8 cellular contexts compared by ENCODE assay signal in the genomic region with DNA sequence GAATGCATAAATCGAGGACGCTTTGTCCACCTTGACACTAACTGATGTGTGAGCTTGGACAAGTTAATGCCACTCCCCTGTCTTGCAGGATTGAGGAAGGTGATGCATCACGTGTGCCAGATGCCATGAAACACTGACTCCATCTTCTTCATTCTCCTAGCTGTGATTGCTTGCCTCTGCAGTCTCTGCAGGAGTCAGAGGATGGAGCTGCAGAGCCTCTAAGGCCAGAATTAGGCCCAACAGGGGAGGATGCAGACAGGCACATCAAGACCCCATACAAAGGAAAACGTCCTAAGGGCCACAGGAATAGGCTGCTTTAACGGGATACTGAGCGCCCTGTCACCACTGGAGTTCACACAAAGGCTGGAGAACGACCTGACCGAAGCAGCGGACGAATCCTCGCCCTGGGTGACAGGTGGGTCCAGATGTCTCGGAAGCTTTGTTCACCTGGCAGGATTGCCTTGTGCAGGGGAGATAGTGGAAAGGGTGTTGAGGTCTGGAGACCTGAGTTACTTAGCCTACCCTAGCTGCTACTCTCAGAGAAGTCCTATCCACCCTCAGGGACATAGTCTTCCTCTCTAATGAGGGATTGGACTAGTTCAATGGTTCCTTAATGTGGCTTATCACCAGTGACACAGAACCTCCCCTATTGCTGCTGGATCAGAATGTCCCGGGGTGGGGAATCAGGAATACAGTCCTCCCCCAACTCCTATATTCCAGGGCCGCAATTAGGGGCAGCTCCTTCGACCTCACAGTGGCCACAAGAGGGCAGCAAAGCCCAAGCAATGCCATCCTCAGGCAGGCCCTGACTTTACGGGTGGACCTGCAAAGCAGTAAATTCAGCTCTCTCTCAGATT. TPM values are rescaled to one million over a fixed set of nuclear protein-coding genes. Genes with fewer than 3 reads are reported as not detected.
DNase-seq lines count a peak whose midpoint lies in the region; ATAC-seq and TF ChIP-seq lines count a peak whose summit lies in the region.

No MANE protein-coding gene starts in this region.

- no peak overlapping the region for H3K4me3 ChIP-seq in cardiac fibroblast (replicated peaks in 1 of 2; ENCODE audit: low read depth in 2 of 2, low read length in 2 of 2)

- DNase-seq in NCI-H2196 treated with DMSO at 0.1 percent for 48 hours (lab: John Stamatoyannopoulos, UW; ENCODE audit: unreplicated experiment) (peak; percentile 18), cardiac fibroblast (ENCODE audit: low read depth in 2 of 2) (peak; percentile 78 to 80), left colon (peak; percentile 61 to 86)
- peak; percentile 36 to 64 (median 50) for DNase-seq in activated CD4-positive, CD25-positive, alpha-beta regulatory T cell (lab: John Stamatoyannopoulos, UW)
- peak; percentile 78 for DNase-seq in stimulated activated CD4-positive, alpha-beta T cell treated with anti-CD3 and anti-CD28 coated beads, Interleukin-4, amount 100 ng/mL, for 1 hour

- peak; percentile 87 for TF ChIP-seq CTCF in GM12872 (IDR thresholded peaks at IDR 0.05; ENCODE audit: insufficient read depth, low read depth, low read length)
- TF ChIP-seq CTCF in cardiac fibroblast (IDR thresholded peaks at IDR 0.05; ENCODE audit: low read depth, low read length): peak; percentile 88

- intact Hi-C loops in left colon (cut with DNase I, micrococcal nuclease): loop anchor here in 1 of 2 donors (5.0 kb wide), 1 partner anchor 224 kb away; no protein-coding TSS in a partner anchor

- peak; percentile 79 for ATAC-seq in HG02870 (IDR thresholded peaks at IDR 0.05; ENCODE audit: unreplicated experiment)
- ATAC-seq in left colon: peak; percentile 75
- no peak for ATAC-seq in GM18517 (IDR thresholded peaks at IDR 0.05; ENCODE audit: unreplicated experiment)

RNA-seq across cellular contexts. Expression of a gene that starts 32.4 kb away (rescaled TPM):
- not detected for total RNA-seq in left colon

Comparison
In these comparisons a context has a peak if more than half of its experiments do, and no peak if none do; other contexts are left out.
1. DNase-seq: peak in every context shown above with its lines; median percentile 79 in cardiac fibroblast; 78 in stimulated activated CD4-positive, alpha-beta T cell treated with anti-CD3 and anti-CD28 coated beads, Interleukin-4, amount 100 ng/mL, for 1 hour; 74 in left colon; 50 in activated CD4-positive, CD25-positive, alpha-beta regulatory T cell; 18 in NCI-H2196 treated with DMSO at 0.1 percent for 48 hours.